1 cellular context compared by ENCODE assay signal in the genomic region with DNA sequence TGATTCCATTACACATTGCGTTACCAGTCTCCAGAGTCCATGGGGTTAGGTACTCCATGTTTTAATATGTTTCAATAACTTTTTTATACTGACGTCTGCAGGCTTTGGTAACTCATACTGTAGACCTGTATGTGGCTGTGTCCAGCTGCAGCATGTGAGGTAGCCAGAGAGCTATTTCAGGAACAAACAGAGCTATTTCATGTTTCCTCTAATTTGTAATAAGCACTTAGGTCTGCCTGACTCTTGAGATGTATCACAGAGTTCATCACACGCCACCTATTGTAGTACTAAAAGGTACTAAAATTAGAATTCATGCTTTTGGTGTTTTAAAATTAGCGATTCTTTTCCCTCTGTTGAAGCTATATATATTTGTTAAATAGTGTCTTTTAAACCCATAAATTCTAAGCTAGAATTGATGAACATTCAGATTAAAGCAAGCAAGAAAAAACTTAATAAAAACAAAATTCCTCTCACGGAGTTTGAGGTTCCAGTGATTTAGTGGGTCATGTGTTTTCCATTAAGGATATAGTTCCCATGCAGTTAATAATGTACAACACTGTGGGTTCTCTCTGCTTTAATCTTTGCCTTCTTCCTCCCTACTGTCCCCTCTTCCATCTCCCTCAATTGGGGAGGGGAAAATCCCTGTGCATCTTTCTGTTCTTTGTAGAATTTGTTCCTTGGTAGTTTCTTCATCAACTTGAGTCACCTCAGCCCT.
TF ChIP-seq lines count a peak whose summit lies in the region.

No MANE protein-coding gene starts in this region.

TF ChIP-seq in endothelial cell of umbilical vein, 7 proteins besides CTCF, POLR2A, EP300 and RAD21 (continued from another document):
- no peak for TF ChIP-seq GATA2 (IDR thresholded peaks at IDR 0.05; ENCODE audit: insufficient read depth, insufficient read length, low read depth, low read length)
- no peak for TF ChIP-seq EZH2 (IDR thresholded peaks at IDR 0.05; ENCODE audit: borderline replicate concordance, low read depth, low read length, severe bottlenecking)
- TF ChIP-seq POLR2AphosphoS5 (IDR thresholded peaks at IDR 0.05; ENCODE audit: insufficient read depth, low read depth, low read length) = no peak
- TF ChIP-seq MYC (IDR thresholded peaks at IDR 0.05; ENCODE audit: low read depth, low read length) = no peak
- TF ChIP-seq FOS (IDR thresholded peaks at IDR 0.05; ENCODE audit: borderline replicate concordance, insufficient read depth, low read length) = no peak
